ENCODE assay signal across 8 cellular contexts in genomic region chr18:23136326-23137092, GRCh38. TPM values are rescaled to one million over a fixed set of nuclear protein-coding genes. Genes with fewer than 3 reads are reported as not detected.
A peak's percentile ranks its signal among the peaks of the same experiment; 100 is the strongest.
DNase-seq lines count a peak whose midpoint lies in the region; ATAC-seq and TF ChIP-seq lines count a peak whose summit lies in the region.

No MANE protein-coding gene starts in this region.

- H3K9me3 Mint-ChIP-seq in CD4-positive, alpha-beta memory T cell = peaks cover 0 to 2% (median 0%) of the 10 kb centered on the region in 8 donors
- no peaks in the 10 kb centered on the region for H3K9me3 Mint-ChIP-seq in stimulated activated naive CD8-positive, alpha-beta T cell treated with anti-CD3 and anti-CD28 coated beads, Interleukin-15, amount 100 ng/mL, for 72 hours

- peaks cover 20% of the 10 kb centered on the region; the same call in 1 of the 2 replicates for H4K20me1 ChIP-seq in PC-3 (ENCODE audit: low read length)

- no peak overlapping the region for H3K27ac ChIP-seq in CD4-positive, alpha-beta memory T cell (ENCODE audit: low read depth, low read length)
- H3K27ac ChIP-seq in PC-3 (ENCODE audit: low read length) (0 out of 2 replicates have a peak overlapping the region, but pooled peaks have one; percentile 7), colonic mucosa (no peak overlapping the region), right lobe of liver (peak overlapping the region; percentile 65 to 88 (median 82))

- peaks cover 19% of the 10 kb centered on the region for H3K4me1 ChIP-seq in CD4-positive, alpha-beta memory T cell (ENCODE audit: insufficient read depth, low read length)
- H3K4me1 ChIP-seq in PC-3 (ENCODE audit: insufficient read depth, low read length) (peaks cover 43% of the 10 kb centered on the region), colonic mucosa (peaks cover 17% of the 10 kb centered on the region), right lobe of liver (peaks cover 0 to 50% (median 19%) of the 10 kb centered on the region in 4 donors)

- peak overlapping the region; percentile 49 for H2AFZ ChIP-seq in PC-3 (ENCODE audit: low read length)

- CTCF ChIA-PET in CD4-positive, alpha-beta memory T cell (lab: Charles Lee; ENCODE audit: partially characterized antibody) = no interaction called here
- CTCF ChIA-PET in PC-3 (lab: Charles Lee) = interaction anchor here (0.5 to 0.7 kb wide), 2 partner anchors 28 to 342 kb away, joined by 3 to 4 read pairs; no protein-coding TSS in a partner anchor

- peak overlapping the region in 1 of 7 donors; percentile 81 for H3K27ac Mint-ChIP-seq in CD4-positive, alpha-beta memory T cell
- H3K27ac Mint-ChIP-seq in stimulated activated naive CD8-positive, alpha-beta T cell treated with anti-CD3 and anti-CD28 coated beads, Interleukin-15, amount 100 ng/mL, for 72 hours = no peak overlapping the region

- no peak overlapping the region for H3K4me3 ChIP-seq in CD4-positive, alpha-beta memory T cell (ENCODE audit: low read length in 2 of 2)
- H3K4me3 ChIP-seq in PC-3 (ENCODE audit: low read length) = peak overlapping the region; percentile 72
- peak overlapping the region; percentile 56 for H3K4me3 ChIP-seq in colonic mucosa
- H3K4me3 ChIP-seq in right lobe of liver = peak overlapping the region; percentile 57 to 66 (median 60)

- intact Hi-C loops in CD4-positive, alpha-beta memory T cell (cut with micrococcal nuclease) = no loop called here
- intact Hi-C loops in PC-3 (cut with micrococcal nuclease) = no loop called here
- intact Hi-C loops in colonic mucosa (cut with DNase I) = no loop called here
- intact Hi-C loops in right lobe of liver (cut with DNase I) = loop anchor here (5.0 to 10.0 kb wide), 3 partner anchors 51 to 98 kb away; no protein-coding TSS in a partner anchor

- ATAC-seq in GM21529 (IDR thresholded peaks at IDR 0.05; ENCODE audit: unreplicated experiment) = peak; percentile 13
- ATAC-seq in PC-3 = peak; percentile 7
- ATAC-seq in right lobe of liver = peak; percentile 31 to 42 (median 40)
- peak; percentile 59 for ATAC-seq in stimulated activated naive CD8-positive, alpha-beta T cell treated with anti-CD3 and anti-CD28 coated beads, Interleukin-15, amount 100 ng/mL, for 72 hours
- ATAC-seq in GM18870 (IDR thresholded peaks at IDR 0.05; ENCODE audit: unreplicated experiment) = no peak

- no peak for TF ChIP-seq POLR2A in right lobe of liver (IDR thresholded peaks at IDR 0.05)

- TF ChIP-seq CTCF in PC-3 (conservative IDR thresholded peaks at IDR 0.05; ENCODE audit: low read depth, low read length) = no peak
- TF ChIP-seq CTCF in colonic mucosa (IDR thresholded peaks at IDR 0.05) = no peak
- no peak for TF ChIP-seq CTCF in right lobe of liver (IDR thresholded peaks at IDR 0.05)

- H3K4me1 Mint-ChIP-seq in CD4-positive, alpha-beta memory T cell = peaks cover 9 to 18% (median 14%) of the 10 kb centered on the region in 4 donors
- peaks cover 46% of the 10 kb centered on the region for H3K4me1 Mint-ChIP-seq in stimulated activated naive CD8-positive, alpha-beta T cell treated with anti-CD3 and anti-CD28 coated beads, Interleukin-15, amount 100 ng/mL, for 72 hours

- BruUV-seq in PC-3 (replicated peaks; lab: Mats Ljungman, UMichigan) = no TSS peak

- no peaks in the 10 kb centered on the region for H3K36me3 Mint-ChIP-seq in CD4-positive, alpha-beta memory T cell

- no peaks in the 10 kb centered on the region for H3K9me2 ChIP-seq in PC-3 (replicated peaks; ENCODE audit: low read length)

- peaks cover 25 to 39% of the 10 kb centered on the region in 2 donors for H3K27me3 Mint-ChIP-seq in CD4-positive, alpha-beta memory T cell
- peaks cover 56% of the 10 kb centered on the region for H3K27me3 Mint-ChIP-seq in stimulated activated naive CD8-positive, alpha-beta T cell treated with anti-CD3 and anti-CD28 coated beads, Interleukin-15, amount 100 ng/mL, for 72 hours

- H3K9ac ChIP-seq in PC-3 (ENCODE audit: low read length) (peak overlapping the region; percentile 76), colonic mucosa (ENCODE audit: low read depth in 2 of 2, low read length in 2 of 2) (peak overlapping the region; percentile 58 to 64)

- H3K4me3 Mint-ChIP-seq in CD4-positive, alpha-beta memory T cell = peak overlapping the region; percentile 27 to 73 (median 62)
- H3K4me3 Mint-ChIP-seq in stimulated activated naive CD8-positive, alpha-beta T cell treated with anti-CD3 and anti-CD28 coated beads, Interleukin-15, amount 100 ng/mL, for 72 hours = peak overlapping the region; percentile 42 to 84

- peak overlapping the region; percentile 92 for H3K4me2 ChIP-seq in PC-3 (ENCODE audit: low read length)

- WGBS in right lobe of liver (ENCODE audit: insufficient coverage, low coverage, low lambda C conversion rate, missing lambda C conversion rate) = 3% methylated on average over 13 of the region's 72 CpGs

- H3K79me2 ChIP-seq in PC-3 (ENCODE audit: low read length) = peaks cover 51% of the 10 kb centered on the region

- H3K36me3 ChIP-seq in CD4-positive, alpha-beta memory T cell (ENCODE audit: insufficient read depth, low read length) = no peaks in the 10 kb centered on the region
- H3K36me3 ChIP-seq in PC-3 (ENCODE audit: low read depth, low read length) (no peaks in the 10 kb centered on the region), colonic mucosa (no peaks in the 10 kb centered on the region), right lobe of liver (no peaks in the 10 kb centered on the region)

- POLR2A ChIA-PET in CD4-positive, alpha-beta memory T cell (lab: Charles Lee; ENCODE audit: partially characterized antibody) = no interaction called here
- POLR2A ChIA-PET in PC-3 (lab: Charles Lee; ENCODE audit: unreplicated experiment) = no interaction called here

- H3K9me3 ChIP-seq in CD4-positive, alpha-beta memory T cell (ENCODE audit: control insufficient read depth in 1 of 2, low read length in 2 of 2) = no peaks in the 10 kb centered on the region
- no peaks in the 10 kb centered on the region for H3K9me3 ChIP-seq in PC-3 (ENCODE audit: low read length)
- no peaks in the 10 kb centered on the region for H3K9me3 ChIP-seq in colonic mucosa
- H3K9me3 ChIP-seq in right lobe of liver = no peaks in the 10 kb centered on the region

- H3K27me3 ChIP-seq in CD4-positive, alpha-beta memory T cell (ENCODE audit: insufficient read depth, low read length) = peaks cover 19% of the 10 kb centered on the region
- H3K27me3 ChIP-seq in PC-3 (ENCODE audit: low read length) (no peaks in the 10 kb centered on the region), colonic mucosa (no peaks in the 10 kb centered on the region), right lobe of liver (no peaks in the 10 kb centered on the region)

- DNase-seq in CD4-positive, alpha-beta memory T cell = peak in 4 of 5 donors; percentile 9 to 26 (median 12)
- DNase-seq in PC-3 (peak; percentile 23), colonic mucosa (peak; percentile 42), right lobe of liver (peak; percentile 58 to 74 (median 65)), activated gamma-delta T cell (lab: John Stamatoyannopoulos, UW) (no peak)
- DNase-seq in stimulated activated naive CD8-positive, alpha-beta T cell treated with anti-CD3 and anti-CD28 coated beads, Interleukin-15, amount 100 ng/mL, for 72 hours = peak; percentile 29 to 52

- no peaks in the 10 kb centered on the region for H3F3A ChIP-seq in PC-3 (ENCODE audit: low read length, unreplicated experiment)

RNA-seq across cellular contexts. Expression of gene CABLES1, which starts 1.2 kb away (rescaled TPM):
- total RNA-seq in CD4-positive, alpha-beta memory T cell = under 1 TPM in 1 of 2 experiments, not detected in 1; 0.15 TPM
- polyA plus RNA-seq in CD4-positive, alpha-beta memory T cell = not detected
- total RNA-seq in PC-3 (2014; rRNA removed) (18.6 and 20.5 TPM in 2 replicates), colonic mucosa (1 to 10 TPM; 4.2 to 6.2 TPM), right lobe of liver (10 to 100 TPM in 5 of 6 experiments, 1 to 10 TPM in 1; 7.4 to 21.5 (median 11.3) TPM)

Comparison
In these comparisons a context has a peak if more than half of its experiments do, and no peak if none do; other contexts are left out.
1. H3K27ac ChIP-seq: peak in PC-3 (single experiment) and right lobe of liver (3 of 3); none in CD4-positive, alpha-beta memory T cell (single experiment) and colonic mucosa (single experiment).
2. H3K4me3 ChIP-seq: peak in PC-3 (single experiment), colonic mucosa (single experiment) and right lobe of liver (3 of 3); none in CD4-positive, alpha-beta memory T cell (0 of 2).
3. RNA of gene CABLES1, which starts 1.2 kb away (total RNA-seq): 18.6 to 20.5 TPM in PC-3, 7.4 to 21.5 TPM in right lobe of liver and 4.2 to 6.2 TPM in colonic mucosa; 0.15 TPM in CD4-positive, alpha-beta memory T cell; every median in the first group is over 4 times any median in the second.
4. intact Hi-C loops: an anchor here in right lobe of liver (5.0 to 10.0 kb wide); none called in CD4-positive, alpha-beta memory T cell, PC-3 and colonic mucosa.